Comparison of ENCODE assay signal across 23 cellular contexts in the genomic region with DNA sequence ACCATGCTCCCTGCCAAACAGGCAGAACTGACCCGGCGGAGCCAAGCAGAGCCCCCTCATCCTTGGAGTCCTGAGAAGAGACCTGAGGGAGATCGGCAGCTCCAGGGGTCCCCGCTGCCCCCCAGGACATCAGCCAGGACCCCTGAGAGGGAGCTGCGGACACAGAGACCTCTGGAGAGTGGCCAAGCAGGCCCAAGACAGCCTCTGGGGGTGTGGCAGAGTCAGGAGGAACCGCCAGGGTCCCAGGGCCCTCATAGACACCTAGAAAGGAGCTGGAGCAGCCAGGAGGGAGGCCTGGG.
"Had no signal": no experiment of that assay in that cellular context is flagged by ENCODE, and none has a peak within 500 bp of the region (broad histone marks: within the 10 kb centered on the region; RNA-seq: fewer than 3 reads in every experiment).

No MANE protein-coding gene starts in this region.

- DNase-seq: cortex of kidney; effector memory CD4-positive, alpha-beta T cell; glutamatergic neuron; islet precursor cell; left lung; mesendoderm; naive thymus-derived CD4-positive, alpha-beta T cell; nephron progenitor cell; retina; sigmoid colon; stimulated activated CD4-positive, alpha-beta T cell treated with anti-CD3 and anti-CD28 coated beads, Interleukin-2, amount 100 ng/mL, for 24 hours; stimulated activated CD4-positive, alpha-beta T cell treated with anti-CD3 and anti-CD28 coated beads, Interleukin-4, amount 100 ng/mL, for 4 hours; stimulated activated naive B cell treated with anti-CD40 and anti-IgM and Interleukin-4, amounts not matched to agents 10 μg/mL and 1 μg/mL and 100 μg/mL, for 72 hours; stimulated activated naive CD8-positive, alpha-beta T cell treated with anti-CD3 and anti-CD28 coated beads, Interleukin-15, amount 100 ng/mL, for 72 hours had no signal

- H3K36me3 ChIP-seq: esophagus muscularis mucosa, gastroesophageal sphincter, left lung, pancreas, sigmoid colon, thoracic aorta, vagina had no signal

- ATAC-seq: naive thymus-derived CD4-positive, alpha-beta T cell; stimulated activated naive B cell treated with anti-CD40 and anti-IgM and Interleukin-4, amounts not matched to agents 10 μg/mL and 1 μg/mL and 100 μg/mL, for 72 hours had no signal

- H3K9me3 ChIP-seq: esophagus muscularis mucosa, gastroesophageal sphincter, left lung, pancreas, psoas muscle, sigmoid colon, thoracic aorta, vagina had no signal

- H3K27me3 ChIP-seq: esophagus muscularis mucosa, gastroesophageal sphincter, left lung, pancreas, sigmoid colon, vagina had no signal

- H3K4me3 ChIP-seq: esophagus muscularis mucosa, gastroesophageal sphincter, left lung, lung, pancreas, psoas muscle, sigmoid colon, skin epidermis, thoracic aorta, vagina had no signal

- H3K4me1 ChIP-seq: psoas muscle had no signal

- H3K27ac ChIP-seq: epithelial cell of prostate, left lung, pancreas, psoas muscle, sigmoid colon, skin epidermis, thoracic aorta, vagina had no signal
